Comparison of ENCODE assay signal across 24 cellular contexts in the genomic region with DNA sequence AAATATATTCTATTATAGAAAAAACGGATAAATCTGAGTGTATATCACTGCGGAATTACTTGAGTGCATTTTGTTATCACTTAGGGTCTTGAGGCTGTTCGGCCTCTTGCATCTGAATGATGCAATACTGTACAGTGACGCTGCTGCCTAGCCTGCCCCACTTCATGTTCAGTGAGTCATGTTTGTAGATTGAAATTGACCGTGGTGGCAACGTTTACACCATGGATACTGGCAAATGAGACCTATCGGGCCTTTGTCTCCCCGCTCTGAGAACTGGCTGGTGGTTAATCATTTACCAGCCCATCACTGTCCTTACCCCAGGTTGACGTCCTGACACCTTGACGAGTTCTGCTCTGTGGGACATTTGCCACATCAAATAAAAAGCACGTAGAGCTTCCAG.
DNase-seq lines count a peak whose midpoint lies in the region; ATAC-seq, FAIRE-seq and TF ChIP-seq lines count a peak whose summit lies in the region.
"Had no signal": no experiment of that assay in that cellular context is flagged by ENCODE, and none has a peak within 500 bp of the region (broad histone marks: within the 10 kb centered on the region; RNA-seq: fewer than 3 reads in every experiment).

No MANE protein-coding gene starts in this region.

- FAIRE-seq in bronchial epithelial cell (lab: Jason Lieb, UNC), result no peak
- FAIRE-seq: endothelial cell of umbilical vein, GM12891 had no signal

- H3K36me3 ChIP-seq in bronchial epithelial cell (ENCODE audit: control insufficient read depth, insufficient read depth, low read length) (no peaks in the 10 kb centered on the region), psoas muscle (ENCODE audit: insufficient read depth in 1 of 2, low read depth in 1 of 2) (no peaks in the 10 kb centered on the region)
- H3K36me3 ChIP-seq: BLaER1 treated with 17β-estradiol and CSF1 and Interleukin-3, amounts not matched to agents 10 nM and 100 nM; stomach; thyroid gland had no signal

- H3K4me3 ChIP-seq in bronchial epithelial cell (ENCODE audit: low read depth, low read length), result no peak overlapping the region
- H3K4me3 ChIP-seq in psoas muscle, result no peak overlapping the region
- H3K4me3 ChIP-seq: BLaER1 treated with 17β-estradiol and CSF1 and Interleukin-3, amounts not matched to agents 10 nM and 100 nM; stomach; thyroid gland had no signal

- H3K4me1 ChIP-seq in psoas muscle, result no peaks in the 10 kb centered on the region
- H3K4me1 ChIP-seq: stomach, thyroid gland had no signal

- intact Hi-C loops in psoas muscle (cut with DNase I), result no loop called here

- no peak for ATAC-seq in psoas muscle
- ATAC-seq: activated T-cell treated with anti-CD3 and anti-CD28 coated beads, Interleukin-2, amount 50 U/mL, for 72 hours; left ventricle myocardium superior; naive thymus-derived CD4-positive, alpha-beta T cell had no signal

- TF ChIP-seq CTCF in bronchial epithelial cell (IDR thresholded peaks at IDR 0.05; ENCODE audit: insufficient read depth, low read length, severe bottlenecking) (no peak), psoas muscle (IDR thresholded peaks at IDR 0.05) (no peak)

- H3K27ac ChIP-seq in psoas muscle, result no peak overlapping the region
- H3K27ac ChIP-seq: BLaER1 treated with 17β-estradiol and CSF1 and Interleukin-3, amounts not matched to agents 10 nM and 100 nM; stomach; thyroid gland had no signal

- H3K27me3 ChIP-seq in bronchial epithelial cell (ENCODE audit: control insufficient read depth, insufficient read depth, low read length) (no peaks in the 10 kb centered on the region), psoas muscle (ENCODE audit: insufficient read depth in 3 of 3, low read length in 2 of 3) (no peaks in the 10 kb centered on the region)
- H3K27me3 ChIP-seq: BLaER1 treated with 17β-estradiol and CSF1 and Interleukin-3, amounts not matched to agents 10 nM and 100 nM; stomach; thyroid gland had no signal

- 92 to 93% (median 92%) methylated on average over 11 of the region's 11 CpGs for WGBS in psoas muscle, 3 donors

- DNase-seq in A172 (ENCODE audit: low spot score) (peak; percentile 32), Daoy (ENCODE audit: low read depth) (peak; percentile 87), NCI-H460 (ENCODE audit: extremely low read depth, low read depth) (peak; percentile 2), bronchial epithelial cell (ENCODE audit: low read depth) (peak; percentile 4), nucleus accumbens (lab: John Stamatoyannopoulos, UW) (no peak), psoas muscle (no peak)
- DNase-seq in stimulated activated CD4-positive, alpha-beta T cell treated with anti-CD3 and anti-CD28 coated beads, Interleukin-4, amount 100 ng/mL, for 1 hour, result no peak
- DNase-seq: activated CD4-positive, alpha-beta T cell treated with anti-CD3 and anti-CD28 coated beads, Interleukin-2, amount 50 U/mL, for 4 hours; activated naive CD4-positive, alpha-beta T cell treated with Interleukin-2 at 50 U/mL for 16 hours; activated T-cell treated with anti-CD3 and anti-CD28 coated beads, Interleukin-2, amount 50 U/mL, for 72 hours; Calu3; cerebellar nuclear complex; hypothalamus; Karpas-422; left ventricle myocardium superior; midbrain; naive thymus-derived CD4-positive, alpha-beta T cell; NCI-H1694 treated with DMSO at 0.1 percent for 48 hours; stimulated activated CD8-positive, alpha-beta memory T cell treated with anti-CD3 and anti-CD28 coated beads, Interleukin-4, amount 100 ng/mL, for 48 hours; stomach; thyroid gland had no signal

- H3K9me3 ChIP-seq in psoas muscle, result no peaks in the 10 kb centered on the region
- H3K9me3 ChIP-seq: thyroid gland had no signal

Comparison
In these comparisons a context has a peak if more than half of its experiments do, and no peak if none do; other contexts are left out.
1. DNase-seq: peak in A172 (single experiment), Daoy (single experiment), NCI-H460 (single experiment) and bronchial epithelial cell (single experiment); none in nucleus accumbens (0 of 56), stimulated activated CD4-positive, alpha-beta T cell treated with anti-CD3 and anti-CD28 coated beads, Interleukin-4, amount 100 ng/mL, for 1 hour (single experiment) and psoas muscle (0 of 2).